ENCODE assay signal across 9 cellular contexts in genomic region chr2:233252227-233252626, GRCh38. TPM values are rescaled to one million over a fixed set of nuclear protein-coding genes. Genes with fewer than 3 reads are reported as not detected.
A peak's percentile ranks its signal among the peaks of the same experiment; 100 is the strongest.
DNase-seq lines count a peak whose midpoint lies in the region; ATAC-seq and TF ChIP-seq lines count a peak whose summit lies in the region.
"Had no signal": no experiment of that assay in that cellular context is flagged by ENCODE, and none has a peak within 500 bp of the region (broad histone marks: within the 10 kb centered on the region; RNA-seq: fewer than 3 reads in every experiment).

No MANE protein-coding gene starts in this region.

- peak overlapping the region; percentile 90 for H3K4me3 Mint-ChIP-seq in CD4-positive, alpha-beta T cell
- H3K4me3 Mint-ChIP-seq in nephron progenitor cell: peak overlapping the region; percentile 97

- H3K27me3 ChIP-seq in CD4-positive, alpha-beta T cell (ENCODE audit: control insufficient read depth, insufficient read depth, low read length): no peaks in the 10 kb centered on the region
- no peaks in the 10 kb centered on the region for H3K27me3 ChIP-seq in duodenal mucosa (ENCODE audit: control insufficient read depth in 1 of 2, insufficient read depth in 2 of 2, low read length in 2 of 2)

- no peak for TF ChIP-seq CTCF in CD4-positive, alpha-beta T cell (IDR thresholded peaks at IDR 0.05)
- TF ChIP-seq CTCF in LNCaP clone FGC (IDR thresholded peaks at IDR 0.05; ENCODE audit: control insufficient read depth, extremely low read depth, insufficient read depth) (no peak), nephron progenitor cell (IDR thresholded peaks at IDR 0.05) (no peak)

- H3K9me3 Mint-ChIP-seq in CD4-positive, alpha-beta T cell: no peaks in the 10 kb centered on the region
- H3K9me3 Mint-ChIP-seq in nephron progenitor cell: peaks cover 18% of the 10 kb centered on the region

- H3K4me1 Mint-ChIP-seq in CD4-positive, alpha-beta T cell (ENCODE audit: low read depth): peaks cover 73% of the 10 kb centered on the region
- H3K4me1 Mint-ChIP-seq in nephron progenitor cell: peaks cover 19% of the 10 kb centered on the region

- POLR2A ChIA-PET in CD4-positive, alpha-beta T cell (lab: Charles Lee): interaction anchor here (1.2 to 5.4 kb wide), 6 partner anchors 11 to 86 kb away, joined by 3 to 82 read pairs (median 14); no protein-coding TSS in a partner anchor

- H3K36me3 ChIP-seq in duodenal mucosa (ENCODE audit: control insufficient read depth in 1 of 2, insufficient read depth in 2 of 2, low read length in 2 of 2): peaks cover 6 to 22% of the 10 kb centered on the region in 2 donors

- H3K27me3 Mint-ChIP-seq in CD4-positive, alpha-beta T cell: no peaks in the 10 kb centered on the region
- H3K27me3 Mint-ChIP-seq in nephron progenitor cell (ENCODE audit: low read depth, poor library complexity): peaks cover 5% of the 10 kb centered on the region

- H3K27ac Mint-ChIP-seq in CD4-positive, alpha-beta T cell: peak overlapping the region; percentile 76
- peak overlapping the region; percentile 87 for H3K27ac Mint-ChIP-seq in nephron progenitor cell

- H3K36me3 Mint-ChIP-seq in CD4-positive, alpha-beta T cell (ENCODE audit: low read depth): peaks cover 50% of the 10 kb centered on the region
- H3K36me3 Mint-ChIP-seq in nephron progenitor cell (ENCODE audit: low read depth): peaks cover 21% of the 10 kb centered on the region

- H3K4me1 ChIP-seq in duodenal mucosa (ENCODE audit: control insufficient read depth in 1 of 2, insufficient read depth in 2 of 2, low read length in 2 of 2): peaks cover 20 to 22% of the 10 kb centered on the region in 2 donors

- no peaks in the 10 kb centered on the region for H3K9me3 ChIP-seq in CD4-positive, alpha-beta T cell (ENCODE audit: control insufficient read depth, low read length)
- H3K9me3 ChIP-seq in duodenal mucosa (ENCODE audit: control insufficient read depth in 1 of 2, low read length in 2 of 2): no peaks in the 10 kb centered on the region

- no peak for DNase-seq in CD4-positive, alpha-beta T cell
- DNase-seq in LNCaP clone FGC (ENCODE audit: low read depth) (no peak), nephron progenitor cell (peak; percentile 27), NCI-H345 (lab: John Stamatoyannopoulos, UW) (no peak)

- H3K4me3 ChIP-seq in LNCaP clone FGC (ENCODE audit: low read depth, low read length): peak overlapping the region; percentile 93
- peak overlapping the region; percentile 87 to 96 for H3K4me3 ChIP-seq in duodenal mucosa (ENCODE audit: low read depth in 1 of 2, low read length in 2 of 2)

- intact Hi-C loops in CD4-positive, alpha-beta T cell (cut with DNase I, micrococcal nuclease): loop anchor here (5.0 to 10.0 kb wide), 6 partner anchors 67 to 1470 kb away; partner anchors contain the start of genes GIGYF2 (in 1 of the 2), INPP5D (in 1 of the 2) and PDE6D (in 1 of the 2)

- CTCF ChIA-PET in CD4-positive, alpha-beta T cell (lab: Charles Lee): interaction anchor here (1.3 to 3.4 kb wide), 4 partner anchors 16 to 192 kb away, joined by 3 to 25 read pairs (median 9); partner anchors contain the start of gene INPP5D

- peak overlapping the region; percentile 67 to 81 for H3K9ac ChIP-seq in duodenal mucosa (ENCODE audit: low read depth in 1 of 2, low read length in 2 of 2)

- no peak for ATAC-seq in CD4-positive, alpha-beta T cell (ENCODE audit: poor library complexity)
- ATAC-seq in HG02763 (IDR thresholded peaks at IDR 0.05; ENCODE audit: unreplicated experiment) (no peak), GM18861 (IDR thresholded peaks at IDR 0.05; ENCODE audit: unreplicated experiment) (no peak), HG03045 (IDR thresholded peaks at IDR 0.05; ENCODE audit: unreplicated experiment) (no peak)

- H3K27ac ChIP-seq in CD4-positive, alpha-beta T cell (ENCODE audit: low read depth, low read length): peak overlapping the region; percentile 72
- no peak overlapping the region for H3K27ac ChIP-seq in duodenal mucosa (ENCODE audit: low read depth, low read length)

RNA-seq across cellular contexts. Expression of gene ATG16L1, which starts 0.8 kb away (rescaled TPM):
- 100 to 1,000 TPM; 134 to 135 TPM for total RNA-seq in CD4-positive, alpha-beta T cell

RNA-seq across cellular contexts. Expression of gene SAG, which starts 55.4 kb away (rescaled TPM):
- total RNA-seq in CD4-positive, alpha-beta T cell: under 1 TPM; 0.03 to 0.22 TPM
- total RNA-seq: LHCN-M2 had no signal
